Comparison of ENCODE assay signal across 14 cellular contexts in the genomic region with DNA sequence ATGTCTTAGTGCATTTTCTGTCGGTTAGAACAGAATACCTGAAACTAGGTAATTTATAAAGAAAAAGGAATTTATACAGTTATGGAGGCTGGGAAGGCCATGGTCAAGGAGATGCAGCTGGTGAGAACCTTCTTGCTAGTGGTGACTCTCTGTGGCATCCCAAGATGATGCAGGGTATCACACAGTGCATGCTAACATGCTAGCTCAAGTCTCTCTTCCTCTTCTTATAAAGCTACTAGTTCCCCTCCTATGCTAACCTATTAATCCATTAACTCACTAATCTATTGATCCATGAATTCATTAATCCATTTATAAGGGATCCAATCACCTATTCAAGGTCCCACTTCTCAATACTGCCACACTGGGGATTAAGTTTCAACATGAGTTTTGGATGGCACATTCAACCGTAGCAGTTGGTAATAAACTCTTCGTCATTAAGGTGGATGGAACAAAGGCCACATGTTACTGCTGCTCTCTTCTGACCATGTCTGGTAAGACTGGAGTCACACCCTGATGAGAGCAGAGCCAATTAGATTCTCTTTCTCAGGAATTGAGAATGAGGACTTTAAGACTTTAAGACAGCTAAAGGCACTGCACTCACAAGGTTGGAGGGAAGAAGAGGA.
A peak's percentile ranks its signal among the peaks of the same experiment; 100 is the strongest.
DNase-seq lines count a peak whose midpoint lies in the region; ATAC-seq and TF ChIP-seq lines count a peak whose summit lies in the region.
"Had no signal": no experiment of that assay in that cellular context is flagged by ENCODE, and none has a peak within 500 bp of the region (broad histone marks: within the 10 kb centered on the region; RNA-seq: fewer than 3 reads in every experiment).

No MANE protein-coding gene starts in this region.

- no peak for TF ChIP-seq EP300 in sigmoid colon (IDR thresholded peaks at IDR 0.05)

- H3K27me3 ChIP-seq in CD4-positive, CD25-positive, alpha-beta regulatory T cell (ENCODE audit: control insufficient read depth, insufficient read depth, low read length), result no peaks in the 10 kb centered on the region
- no peaks in the 10 kb centered on the region for H3K27me3 ChIP-seq in sigmoid colon
- H3K27me3 ChIP-seq: left lung, spleen, suprapubic skin had no signal

- H3K27ac ChIP-seq in CD4-positive, CD25-positive, alpha-beta regulatory T cell (ENCODE audit: insufficient read depth, low read length, poor library complexity, severe bottlenecking), result no peak overlapping the region
- H3K27ac ChIP-seq in sigmoid colon, result no peak overlapping the region
- H3K27ac ChIP-seq: C4-2B, left lung, spleen, suprapubic skin had no signal

- peaks cover 0 to 5% (median 2%) of the 10 kb centered on the region in 7 donors for H3K9me3 Mint-ChIP-seq in CD4-positive, CD25-positive, alpha-beta regulatory T cell

- no peak for DNase-seq in CD4-positive, CD25-positive, alpha-beta regulatory T cell
- DNase-seq in NCI-H82 treated with DMSO at 0.1 percent for 48 hours (lab: John Stamatoyannopoulos, UW; ENCODE audit: unreplicated experiment) (peak; percentile 29), C1 segment of cervical spinal cord (lab: John Stamatoyannopoulos, UW) (no peak), pons (ENCODE audit: low spot score) (no peak), sigmoid colon (no peak), islet precursor cell (no peak)
- DNase-seq: activated gamma-delta T cell treated with Interleukin-2 at 50 U/mL for 16 hours, left lung, NCI-H1436 treated with DMSO at 0.1 percent for 48 hours, spleen had no signal

- peaks cover 4 to 16% (median 10%) of the 10 kb centered on the region in 4 donors for H3K4me1 Mint-ChIP-seq in CD4-positive, CD25-positive, alpha-beta regulatory T cell

- TF ChIP-seq POLR2A in sigmoid colon (IDR thresholded peaks at IDR 0.05), result no peak

- no peak overlapping the region for H3K4me3 ChIP-seq in CD4-positive, CD25-positive, alpha-beta regulatory T cell (ENCODE audit: low read depth, low read length)
- no peak overlapping the region for H3K4me3 ChIP-seq in sigmoid colon
- H3K4me3 ChIP-seq: left lung, spleen, suprapubic skin had no signal

- H3K4me3 Mint-ChIP-seq in CD4-positive, CD25-positive, alpha-beta regulatory T cell, result no peak overlapping the region

- 47 to 68% methylated on average over 3 of the region's 3 CpGs for WGBS in sigmoid colon, 2 donors

- peaks cover 38% of the 10 kb centered on the region for H3K36me3 Mint-ChIP-seq in CD4-positive, CD25-positive, alpha-beta regulatory T cell

- intact Hi-C loops in sigmoid colon (cut with DNase I), result no loop called here

- H3K27me3 Mint-ChIP-seq in CD4-positive, CD25-positive, alpha-beta regulatory T cell, result no peaks in the 10 kb centered on the region

- no peaks in the 10 kb centered on the region for H3K4me1 ChIP-seq in CD4-positive, CD25-positive, alpha-beta regulatory T cell (ENCODE audit: control insufficient read depth, insufficient read depth, low read length, poor library complexity, severe bottlenecking)
- H3K4me1 ChIP-seq in sigmoid colon, result peaks cover 0 to 7% (median 0%) of the 10 kb centered on the region in 4 donors
- H3K4me1 ChIP-seq: suprapubic skin had no signal

- H3K36me3 ChIP-seq in CD4-positive, CD25-positive, alpha-beta regulatory T cell (ENCODE audit: control insufficient read depth, insufficient read depth, low read length), result peaks cover 6% of the 10 kb centered on the region
- no peaks in the 10 kb centered on the region for H3K36me3 ChIP-seq in sigmoid colon

- no peak for ATAC-seq in CD4-positive, CD25-positive, alpha-beta regulatory T cell (ENCODE audit: low read depth in 2 of 2)
- ATAC-seq in GM19043 (IDR thresholded peaks at IDR 0.05; ENCODE audit: low read depth, unreplicated experiment), result peak; percentile 54
- peak; percentile 73 for ATAC-seq in HG02938 (IDR thresholded peaks at IDR 0.05; ENCODE audit: unreplicated experiment)
- ATAC-seq: left lung had no signal

- H3K9me3 ChIP-seq in CD4-positive, CD25-positive, alpha-beta regulatory T cell (ENCODE audit: control insufficient read depth in 2 of 2, low read length in 2 of 2), result no peaks in the 10 kb centered on the region
- peaks cover 0 to 4% (median 0%) of the 10 kb centered on the region in 4 donors for H3K9me3 ChIP-seq in sigmoid colon

- TF ChIP-seq CTCF in sigmoid colon (IDR thresholded peaks at IDR 0.05), result no peak

- H3K27ac Mint-ChIP-seq in CD4-positive, CD25-positive, alpha-beta regulatory T cell, result peak overlapping the region in 2 of 3 donors; percentile 8 to 39

Comparison
In these comparisons a context has a peak if more than half of its experiments do, and no peak if none do; other contexts are left out.
1. ATAC-seq: peak in GM19043 (single experiment) and HG02938 (single experiment); none in CD4-positive, CD25-positive, alpha-beta regulatory T cell (0 of 2).